ENCODE assay signal across 17 cellular contexts in genomic region chr15:76991741-76992645, GRCh38. TPM values are rescaled to one million over a fixed set of nuclear protein-coding genes. Genes with fewer than 3 reads are reported as not detected.
DNase-seq lines count a peak whose midpoint lies in the region; ATAC-seq and TF ChIP-seq lines count a peak whose summit lies in the region.
"Had no signal": no experiment of that assay in that cellular context is flagged by ENCODE, and none has a peak within 500 bp of the region (broad histone marks: within the 10 kb centered on the region; RNA-seq: fewer than 3 reads in every experiment).

No MANE protein-coding gene starts in this region.

- H3K4me3 ChIP-seq in NB4 (ENCODE audit: low read depth, low read length) (no peak overlapping the region), sigmoid colon (no peak overlapping the region), WERI-Rb-1 (ENCODE audit: low read depth, low read length) (no peak overlapping the region)
- H3K4me3 ChIP-seq: GM12878, vagina had no signal

- H3K9me3 ChIP-seq in sigmoid colon (no peaks in the 10 kb centered on the region), WERI-Rb-1 (ENCODE audit: severe bottlenecking) (no peaks in the 10 kb centered on the region)
- H3K9me3 ChIP-seq: vagina had no signal

- TF ChIP-seq CTCF in NB4 (IDR thresholded peaks at IDR 0.05; ENCODE audit: low read depth, low read length) = no peak
- TF ChIP-seq CTCF in sigmoid colon (IDR thresholded peaks at IDR 0.05) = no peak
- no peak for TF ChIP-seq CTCF in WERI-Rb-1 (IDR thresholded peaks at IDR 0.05; ENCODE audit: low read depth, low read length)

- no peaks in the 10 kb centered on the region for H3K9me3 Mint-ChIP-seq in activated T-cell treated with anti-CD3 and anti-CD28 coated beads, Interleukin-2, amount 50 U/mL, for 24 hours
- H3K9me3 Mint-ChIP-seq in activated T-cell treated with anti-CD3 and anti-CD28 coated beads, Interleukin-2, amount 50 U/mL, for 72 hours = no peaks in the 10 kb centered on the region
- H3K9me3 Mint-ChIP-seq in activated T-helper 2 cell treated with anti-CD3 and anti-CD28 coated beads, Interferon-gamma antibody, Interleukin-2, Interleukin-4, amounts not matched to agents 10 μg/mL and 5 μg/mL and 100 μg/mL, durations not matched to agents 14 hours and 24 hours and 36 hours = no peaks in the 10 kb centered on the region
- H3K9me3 Mint-ChIP-seq: activated naive CD4-positive, alpha-beta T cell treated with anti-CD3 and anti-CD28 coated beads, Interleukin-2, amount 50 U/mL, for 72 hours had no signal

- DNase-seq in activated T-cell treated with anti-CD3 and anti-CD28 coated beads, Interleukin-2, amount 50 U/mL, for 24 hours = no peak
- DNase-seq in activated T-cell treated with anti-CD3 and anti-CD28 coated beads, Interleukin-2, amount 50 U/mL, for 72 hours = no peak
- DNase-seq in NB4 (ENCODE audit: low read depth) (peak; percentile 89), sigmoid colon (peak; percentile 73), WERI-Rb-1 (no peak), inferior parietal cortex (ENCODE audit: extremely low spot score) (no peak)
- no peak for DNase-seq in activated T-helper 2 cell treated with anti-CD3 and anti-CD28 coated beads, Interferon-gamma antibody, Interleukin-2, Interleukin-4, amounts not matched to agents 10 μg/mL and 5 μg/mL and 100 μg/mL, durations not matched to agents 14 hours and 24 hours and 36 hours (ENCODE audit: low spot score)
- DNase-seq: GOT3, mesendoderm, NCI-H1092 treated with DMSO at 0.1 percent for 48 hours, NCI-H524 had no signal

- peak; percentile 26 for TF ChIP-seq POLR2A in NB4 (IDR thresholded peaks at IDR 0.05; ENCODE audit: extremely low read depth, insufficient read length)
- no peak for TF ChIP-seq POLR2A in sigmoid colon (IDR thresholded peaks at IDR 0.05)

- H3K36me3 Mint-ChIP-seq in activated T-cell treated with anti-CD3 and anti-CD28 coated beads, Interleukin-2, amount 50 U/mL, for 24 hours (ENCODE audit: low read depth) = peaks cover 18% of the 10 kb centered on the region
- peaks cover 2 to 6% of the 10 kb centered on the region in 2 donors for H3K36me3 Mint-ChIP-seq in activated T-cell treated with anti-CD3 and anti-CD28 coated beads, Interleukin-2, amount 50 U/mL, for 72 hours (ENCODE audit: insufficient read depth in 2 of 2)
- H3K36me3 Mint-ChIP-seq in activated T-helper 2 cell treated with anti-CD3 and anti-CD28 coated beads, Interferon-gamma antibody, Interleukin-2, Interleukin-4, amounts not matched to agents 10 μg/mL and 5 μg/mL and 100 μg/mL, durations not matched to agents 14 hours and 24 hours and 36 hours (ENCODE audit: low read depth) = peaks cover 9% of the 10 kb centered on the region

- no peak for TF ChIP-seq EP300 in sigmoid colon (IDR thresholded peaks at IDR 0.05)

- no peaks in the 10 kb centered on the region for H3K27me3 Mint-ChIP-seq in activated T-cell treated with anti-CD3 and anti-CD28 coated beads, Interleukin-2, amount 50 U/mL, for 24 hours
- H3K27me3 Mint-ChIP-seq in activated T-cell treated with anti-CD3 and anti-CD28 coated beads, Interleukin-2, amount 50 U/mL, for 72 hours (ENCODE audit: low read depth) = no peaks in the 10 kb centered on the region
- no peaks in the 10 kb centered on the region for H3K27me3 Mint-ChIP-seq in activated T-helper 2 cell treated with anti-CD3 and anti-CD28 coated beads, Interferon-gamma antibody, Interleukin-2, Interleukin-4, amounts not matched to agents 10 μg/mL and 5 μg/mL and 100 μg/mL, durations not matched to agents 14 hours and 24 hours and 36 hours (ENCODE audit: low read depth)

- no peaks in the 10 kb centered on the region for H3K27me3 ChIP-seq in sigmoid colon
- no peaks in the 10 kb centered on the region for H3K27me3 ChIP-seq in WERI-Rb-1 (ENCODE audit: insufficient read depth, low read depth, severe bottlenecking)
- H3K27me3 ChIP-seq: vagina had no signal

- 90 to 96% methylated on average over 9 of the region's 9 CpGs for WGBS in sigmoid colon, 2 donors

- no peak overlapping the region for H3K4me3 Mint-ChIP-seq in activated T-cell treated with anti-CD3 and anti-CD28 coated beads, Interleukin-2, amount 50 U/mL, for 24 hours
- H3K4me3 Mint-ChIP-seq in activated T-cell treated with anti-CD3 and anti-CD28 coated beads, Interleukin-2, amount 50 U/mL, for 72 hours = no peak overlapping the region
- no peak overlapping the region for H3K4me3 Mint-ChIP-seq in activated T-helper 2 cell treated with anti-CD3 and anti-CD28 coated beads, Interferon-gamma antibody, Interleukin-2, Interleukin-4, amounts not matched to agents 10 μg/mL and 5 μg/mL and 100 μg/mL, durations not matched to agents 14 hours and 24 hours and 36 hours (ENCODE audit: low read depth)

- peaks cover 68% of the 10 kb centered on the region for H3K4me1 Mint-ChIP-seq in activated T-cell treated with anti-CD3 and anti-CD28 coated beads, Interleukin-2, amount 50 U/mL, for 24 hours (ENCODE audit: low read depth)
- H3K4me1 Mint-ChIP-seq in activated T-cell treated with anti-CD3 and anti-CD28 coated beads, Interleukin-2, amount 50 U/mL, for 72 hours (ENCODE audit: low read depth) = peaks cover 74% of the 10 kb centered on the region
- H3K4me1 Mint-ChIP-seq in activated T-helper 2 cell treated with anti-CD3 and anti-CD28 coated beads, Interferon-gamma antibody, Interleukin-2, Interleukin-4, amounts not matched to agents 10 μg/mL and 5 μg/mL and 100 μg/mL, durations not matched to agents 14 hours and 24 hours and 36 hours (ENCODE audit: low read depth) = peaks cover 58% of the 10 kb centered on the region

- peak overlapping the region; percentile 96 for H3K27ac Mint-ChIP-seq in activated T-cell treated with anti-CD3 and anti-CD28 coated beads, Interleukin-2, amount 50 U/mL, for 24 hours
- no peak overlapping the region for H3K27ac Mint-ChIP-seq in activated T-cell treated with anti-CD3 and anti-CD28 coated beads, Interleukin-2, amount 50 U/mL, for 72 hours
- peak overlapping the region; percentile 90 for H3K27ac Mint-ChIP-seq in activated T-helper 2 cell treated with anti-CD3 and anti-CD28 coated beads, Interferon-gamma antibody, Interleukin-2, Interleukin-4, amounts not matched to agents 10 μg/mL and 5 μg/mL and 100 μg/mL, durations not matched to agents 14 hours and 24 hours and 36 hours

- H3K36me3 ChIP-seq in sigmoid colon (no peaks in the 10 kb centered on the region), WERI-Rb-1 (no peaks in the 10 kb centered on the region)
- H3K36me3 ChIP-seq: vagina had no signal

- H3K4me1 ChIP-seq in sigmoid colon = peaks cover 0 to 27% (median 12%) of the 10 kb centered on the region in 4 donors
- H3K4me1 ChIP-seq: parathyroid adenoma had no signal

- ATAC-seq in activated T-cell treated with anti-CD3 and anti-CD28 coated beads, Interleukin-2, amount 50 U/mL, for 72 hours (replicated peaks in 1 of 2) = no peak
- no peak for ATAC-seq in GM19395 (IDR thresholded peaks at IDR 0.05; ENCODE audit: unreplicated experiment)
- ATAC-seq: activated naive CD4-positive, alpha-beta T cell treated with anti-CD3 and anti-CD28 coated beads, Interleukin-2, amount 50 U/mL, for 72 hours; esophagus mucosa; GM12878 had no signal

- H3K27ac ChIP-seq in sigmoid colon = no peak overlapping the region
- H3K27ac ChIP-seq in WERI-Rb-1 = no peak overlapping the region
- H3K27ac ChIP-seq: parathyroid adenoma, vagina had no signal

- intact Hi-C loops in activated T-helper 2 cell treated with anti-CD3 and anti-CD28 coated beads, Interferon-gamma antibody, Interleukin-2, Interleukin-4, amounts not matched to agents 10 μg/mL and 5 μg/mL and 100 μg/mL, durations not matched to agents 14 hours and 24 hours and 36 hours (cut with micrococcal nuclease) = no loop called here
- intact Hi-C loops in sigmoid colon (cut with DNase I) = no loop called here

RNA-seq across cellular contexts. Expression of gene PSTPIP1, which starts 2.9 kb away (rescaled TPM):
- total RNA-seq in activated T-cell treated with anti-CD3 and anti-CD28 coated beads, Interleukin-2, amount 50 U/mL, for 72 hours = 100 to 1,000 TPM; 141 to 152 TPM
- 167 and 169 TPM in 2 replicates for total RNA-seq in activated T-helper 2 cell treated with anti-CD3 and anti-CD28 coated beads, Interferon-gamma antibody, Interleukin-2, Interleukin-4, amounts not matched to agents 10 μg/mL and 5 μg/mL and 100 μg/mL, durations not matched to agents 14 hours and 24 hours and 36 hours
- 10 to 100 TPM in 1 of 4 donors, 1 to 10 TPM in 3; 4.6 to 14.3 (median 7.7) TPM for total RNA-seq in sigmoid colon
- polyA plus RNA-seq in sigmoid colon = 10 to 100 TPM in 1 of 3 donors, 1 to 10 TPM in 2; 2.1 to 10.4 (median 6.6) TPM

Comparison
In these comparisons a context has a peak if more than half of its experiments do, and no peak if none do; other contexts are left out.
1. DNase-seq: peak in NB4 (single experiment) and sigmoid colon (single experiment); none in activated T-cell treated with anti-CD3 and anti-CD28 coated beads, Interleukin-2, amount 50 U/mL, for 24 hours (single experiment), activated T-cell treated with anti-CD3 and anti-CD28 coated beads, Interleukin-2, amount 50 U/mL, for 72 hours (0 of 2), activated T-helper 2 cell treated with anti-CD3 and anti-CD28 coated beads, Interferon-gamma antibody, Interleukin-2, Interleukin-4, amounts not matched to agents 10 μg/mL and 5 μg/mL and 100 μg/mL, durations not matched to agents 14 hours and 24 hours and 36 hours (single experiment), WERI-Rb-1 (single experiment) and inferior parietal cortex (single experiment).
2. RNA of gene PSTPIP1, which starts 2.9 kb away (total RNA-seq): 167 to 169 TPM in activated T-helper 2 cell treated with anti-CD3 and anti-CD28 coated beads, Interferon-gamma antibody, Interleukin-2, Interleukin-4, amounts not matched to agents 10 μg/mL and 5 μg/mL and 100 μg/mL, durations not matched to agents 14 hours and 24 hours and 36 hours and 141 to 152 TPM in activated T-cell treated with anti-CD3 and anti-CD28 coated beads, Interleukin-2, amount 50 U/mL, for 72 hours; 4.6 to 14.3 TPM in sigmoid colon; every median in the first group is over 4 times any median in the second.